Comparison of ENCODE assay signal across 1 cellular context in the genomic region with DNA sequence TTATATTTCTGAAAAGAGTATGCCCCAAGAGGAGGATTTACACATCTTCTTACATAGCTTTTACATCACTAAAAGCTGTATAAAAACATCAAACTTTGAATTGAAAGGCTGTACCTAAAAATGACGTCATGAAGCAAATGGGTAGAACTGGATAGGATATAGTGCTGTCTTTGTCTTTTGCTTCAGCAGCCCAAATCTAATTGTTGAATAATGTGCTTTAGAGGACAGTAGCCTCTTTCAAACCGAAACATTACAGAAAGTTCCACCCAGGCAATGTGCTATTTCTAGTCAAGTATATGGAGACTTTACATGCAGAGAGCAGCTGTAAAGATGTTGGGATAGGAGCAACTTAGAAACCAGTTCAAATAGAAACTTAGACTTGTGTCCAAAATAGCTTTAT.
TF ChIP-seq lines count a peak whose summit lies in the region.

No MANE protein-coding gene starts in this region.

TF ChIP-seq in HepG2, 621 proteins besides CTCF, POLR2A, EP300 and RAD21:
- no peak for TF ChIP-seq PHF8 (CRISPR knock-in tag; IDR thresholded peaks at IDR 0.05)
- peak; percentile 40 for TF ChIP-seq ATF7 (IDR thresholded peaks at IDR 0.05)
- no peak for TF ChIP-seq ATF7 (CRISPR knock-in tag; IDR thresholded peaks at IDR 0.05)
